8 cellular contexts compared by ENCODE assay signal in genomic region chr11:64745219-64745522, GRCh38. TPM values are rescaled to one million over a fixed set of nuclear protein-coding genes. Genes with fewer than 3 reads are reported as not detected.
A peak's percentile ranks its signal among the peaks of the same experiment; 100 is the strongest.
DNase-seq lines count a peak whose midpoint lies in the region; ATAC-seq, FAIRE-seq and TF ChIP-seq lines count a peak whose summit lies in the region.

No MANE protein-coding gene starts in this region.

- no peak for DNase-seq in BE2C
- DNase-seq in Kasumi-1 (lab: John Stamatoyannopoulos, UW) = peak; percentile 82 to 87
- DNase-seq in activated CD8-positive, alpha-beta memory T cell treated with anti-CD3 and anti-CD28 coated beads for 4 hours (ENCODE audit: low read depth in 2 of 2) = peak; percentile 42 to 44
- peak; percentile 76 for DNase-seq in esophagus squamous epithelium (lab: John Stamatoyannopoulos, UW)
- DNase-seq in neuronal stem cell (ENCODE audit: low spot score) = no peak
- DNase-seq in D721Med (ENCODE audit: insufficient read length, low spot score) = no peak

- H3K9ac ChIP-seq in neuronal stem cell (ENCODE audit: low read depth, low read length, poor library complexity) = peak overlapping the region; percentile 60

- H3K23ac ChIP-seq in neuronal stem cell (ENCODE audit: low read depth, low read length, poor library complexity) = peak overlapping the region; percentile 93

- 0 to 2% methylated on average over 2 to 7 of the region's 17 CpGs for WGBS in esophagus squamous epithelium, 2 donors
- no CpG with 5 or more reads among the region's 17 CpGs for WGBS in neuronal stem cell (ENCODE audit: extremely low coverage in 2 of 2, insufficient read length in 2 of 2, insufficient replicate concordance in 1 of 2), 2 donors

- H3K4me3 ChIP-seq in BE2C (ENCODE audit: low read depth, low read length) = peak overlapping the region; percentile 41
- peak overlapping the region; percentile 34 to 77 (median 52) for H3K4me3 ChIP-seq in esophagus squamous epithelium
- peak overlapping the region; percentile 41 to 73 for H3K4me3 ChIP-seq in neuronal stem cell (ENCODE audit: low read length in 2 of 2)

- H3K14ac ChIP-seq in neuronal stem cell (ENCODE audit: low read length) = peak overlapping the region; percentile 17

- peak overlapping the region; percentile 6 for H2AK5ac ChIP-seq in neuronal stem cell (ENCODE audit: low read depth, low read length)

- H2BK120ac ChIP-seq in neuronal stem cell (ENCODE audit: low read depth, low read length) = peak overlapping the region; percentile 91

- peak overlapping the region; percentile 89 for H2AFZ ChIP-seq in neuronal stem cell (ENCODE audit: low read length)

- peak in 2 of 4 donors; percentile 13 to 48 for TF ChIP-seq POLR2A in esophagus squamous epithelium (IDR thresholded peaks at IDR 0.05)

- no peak overlapping the region for H2BK5ac ChIP-seq in neuronal stem cell (ENCODE audit: low read length)

- H3K27me3 ChIP-seq in BE2C (peaks cover 27% of the 10 kb centered on the region), esophagus squamous epithelium (peaks cover 0 to 64% (median 11%) of the 10 kb centered on the region in 4 donors), neuronal stem cell (ENCODE audit: control insufficient read depth in 3 of 3, insufficient read depth in 3 of 3, low read depth in 1 of 3, low read length in 3 of 3) (peaks cover 30 to 54% (median 50%) of the 10 kb centered on the region in 3 experiments)

- ATAC-seq in GM18498 (IDR thresholded peaks at IDR 0.05; ENCODE audit: unreplicated experiment) (no peak), GM19452 (IDR thresholded peaks at IDR 0.05; ENCODE audit: unreplicated experiment) (no peak)

- H3K4me2 ChIP-seq in neuronal stem cell (ENCODE audit: insufficient read depth, low read length, poor library complexity, severe bottlenecking) = peak overlapping the region; percentile 99

- intact Hi-C loops in esophagus squamous epithelium (cut with DNase I) = no loop called here

- FAIRE-seq in D721Med (lab: Jason Lieb, UNC) = no peak

- H3K4ac ChIP-seq in neuronal stem cell (ENCODE audit: low read length) = no peak overlapping the region

- H4K91ac ChIP-seq in neuronal stem cell (ENCODE audit: low read depth, low read length, poor library complexity) = no peak overlapping the region

- no peaks in the 10 kb centered on the region for H3K9me3 ChIP-seq in BE2C
- no peaks in the 10 kb centered on the region for H3K9me3 ChIP-seq in esophagus squamous epithelium
- H3K9me3 ChIP-seq in neuronal stem cell (replicated peaks in 1 of 2; ENCODE audit: control insufficient read depth in 2 of 2, insufficient read depth in 1 of 2, low read depth in 1 of 2, low read length in 2 of 2) = peaks cover 0 to 7% of the 10 kb centered on the region in 2 donors

- H3K4me1 ChIP-seq in BE2C (no peaks in the 10 kb centered on the region; the same call in 1 of the 2 replicates), esophagus squamous epithelium (peaks cover 30 to 52% (median 34%) of the 10 kb centered on the region in 3 donors), neuronal stem cell (ENCODE audit: control insufficient read depth in 2 of 2, insufficient read depth in 1 of 2, low read depth in 1 of 2, low read length in 2 of 2) (peaks cover 24 to 25% of the 10 kb centered on the region in 2 donors)

- no peaks in the 10 kb centered on the region for H3K36me3 ChIP-seq in BE2C
- no peaks in the 10 kb centered on the region for H3K36me3 ChIP-seq in esophagus squamous epithelium
- no peaks in the 10 kb centered on the region for H3K36me3 ChIP-seq in neuronal stem cell (replicated peaks in 1 of 2; ENCODE audit: control insufficient read depth in 2 of 2, insufficient read depth in 2 of 2, low read length in 2 of 2)

- peak overlapping the region; percentile 83 for H2BK15ac ChIP-seq in neuronal stem cell (ENCODE audit: low read length)

- H3K27ac ChIP-seq in esophagus squamous epithelium (peak overlapping the region; percentile 74 to 95 (median 88)), neuronal stem cell (replicated peaks; ENCODE audit: low read length) (no peak overlapping the region)

- peak overlapping the region; percentile 16 for H2BK12ac ChIP-seq in neuronal stem cell (ENCODE audit: low read length)

- peak overlapping the region; percentile 81 for H3K18ac ChIP-seq in neuronal stem cell (ENCODE audit: low read length)

- H3K79me1 ChIP-seq in neuronal stem cell (ENCODE audit: low read depth, low read length) = peaks cover 5% of the 10 kb centered on the region

- no peak overlapping the region for H4K8ac ChIP-seq in neuronal stem cell (ENCODE audit: low read depth, low read length)

- TF ChIP-seq CTCF in BE2C (IDR thresholded peaks at IDR 0.05; ENCODE audit: low read depth, low read length) (no peak), esophagus squamous epithelium (IDR thresholded peaks at IDR 0.05) (no peak), D721Med (IDR thresholded peaks at IDR 0.05; ENCODE audit: insufficient read depth, missing control alignments) (no peak)

RNA-seq across cellular contexts. Expression of gene RASGRP2, which starts 1.2 kb away (rescaled TPM):
- polyA plus RNA-seq in BE2C (2012; ENCODE audit: insufficient read depth, insufficient read length, low read depth) = 5.8 TPM
- total RNA-seq in esophagus squamous epithelium = 10 to 100 TPM in 1 of 4 donors, 1 to 10 TPM in 3; 2.6 to 13.2 (median 4.9) TPM
- polyA plus RNA-seq in neuronal stem cell (2013, experiment 1 of 2) = 1.3 TPM
- polyA plus RNA-seq in neuronal stem cell (2013, experiment 2 of 2) = 1.4 TPM

RNA-seq across cellular contexts. Expression of gene PYGM, which starts 14.6 kb away (rescaled TPM):
- 3.9 TPM for polyA plus RNA-seq in BE2C (2012; ENCODE audit: insufficient read depth, insufficient read length, low read depth)
- under 1 TPM; 0.27 to 0.95 (median 0.39) TPM for total RNA-seq in esophagus squamous epithelium
- 1.3 TPM for polyA plus RNA-seq in neuronal stem cell (2013, experiment 1 of 2)
- polyA plus RNA-seq in neuronal stem cell (2013, experiment 2 of 2) = 1.3 TPM

RNA-seq across cellular contexts. Expression of gene NRXN2, which starts 22.2 kb away (rescaled TPM):
- polyA plus RNA-seq in BE2C (2012; ENCODE audit: insufficient read depth, insufficient read length, low read depth) = 40.8 TPM
- under 1 TPM in 1 of 4 donors, not detected in 3; 0.38 TPM for total RNA-seq in esophagus squamous epithelium
- polyA plus RNA-seq in neuronal stem cell (2013, experiment 1 of 2) = 33.3 TPM
- polyA plus RNA-seq in neuronal stem cell (2013, experiment 2 of 2) = 33.6 TPM

RNA-seq across cellular contexts. Expression of gene SF1, which starts 33.2 kb away (rescaled TPM):
- 276 TPM for polyA plus RNA-seq in BE2C (2012; ENCODE audit: insufficient read depth, insufficient read length, low read depth)
- 100 to 1,000 TPM; 136 to 292 (median 223) TPM for total RNA-seq in esophagus squamous epithelium
- 214 TPM for polyA plus RNA-seq in neuronal stem cell (2013, experiment 1 of 2)
- 215 TPM for polyA plus RNA-seq in neuronal stem cell (2013, experiment 2 of 2)

RNA-seq across cellular contexts. Expression of gene MAP4K2, which starts 57.8 kb away (rescaled TPM):
- 12.6 TPM for polyA plus RNA-seq in BE2C (2012; ENCODE audit: insufficient read depth, insufficient read length, low read depth)
- total RNA-seq in esophagus squamous epithelium = 1 to 10 TPM; 3.6 to 9.0 (median 6.1) TPM
- 11.1 TPM for polyA plus RNA-seq in neuronal stem cell (2013, experiment 1 of 2)
- 11.6 TPM for polyA plus RNA-seq in neuronal stem cell (2013, experiment 2 of 2)

Comparison
In these comparisons a context has a peak if more than half of its experiments do, and no peak if none do; other contexts are left out.
1. DNase-seq: peak in Kasumi-1 (2 of 2), activated CD8-positive, alpha-beta memory T cell treated with anti-CD3 and anti-CD28 coated beads for 4 hours (2 of 2) and esophagus squamous epithelium (single experiment); none in BE2C (single experiment), neuronal stem cell (single experiment) and D721Med (single experiment).
2. Peak in every context shown above with its lines, with median percentiles within 50 percentile points of each other: H3K4me3 ChIP-seq.